ENCODE assay signal across 18 cellular contexts in genomic region chr11:64450168-64450560, GRCh38.
"Had no signal": no experiment of that assay in that cellular context is flagged by ENCODE, and none has a peak within 500 bp of the region (broad histone marks: within the 10 kb centered on the region; RNA-seq: fewer than 3 reads in every experiment).

No MANE protein-coding gene starts in this region.

- H3K4me3 ChIP-seq: cardiac muscle cell, colonic mucosa had no signal

- H3K36me3 ChIP-seq: cardiac muscle cell, colonic mucosa, right atrium auricular region, tibial nerve, WERI-Rb-1 had no signal

- DNase-seq: occipital lobe had no signal

- H3K4me1 ChIP-seq: parathyroid adenoma had no signal

- H3K9me3 ChIP-seq: colonic mucosa, right atrium auricular region had no signal

- H3K27ac Mint-ChIP-seq: activated CD4-positive, alpha-beta memory T cell treated with anti-CD3 and anti-CD28 coated beads, Interleukin-2, amount 10 ng/mL, durations not matched to agents 7 days and 5 days; activated CD4-positive, alpha-beta T cell treated with anti-CD3 and anti-CD28 coated beads, Interleukin-2, amount 10 ng/mL, durations not matched to agents 7 days and 5 days; activated naive CD8-positive, alpha-beta T cell; activated T-helper 17 cell treated with anti-CD3 and anti-CD28 coated beads, Interleukin-2, amount 50 U/mL, for 72 hours; naive thymus-derived CD4-positive, alpha-beta T cell; T-helper 1 cell treated with Interleukin-12 subunit alpha and Interleukin-12 subunit beta and Interleukin-4 antibody, amounts not matched to agents 30 μg/mL and 1 μg/mL, for 36 hours had no signal

- H3K36me3 Mint-ChIP-seq: activated naive CD8-positive, alpha-beta T cell; naive thymus-derived CD4-positive, alpha-beta T cell had no signal

- H3K9ac ChIP-seq: parathyroid adenoma had no signal

- H3K27me3 ChIP-seq: cardiac muscle cell, colonic mucosa, dorsolateral prefrontal cortex, right atrium auricular region had no signal

- H3K27me3 Mint-ChIP-seq: activated naive CD8-positive, alpha-beta T cell had no signal

- FAIRE-seq: frontal cortex, TTC549 had no signal

- H3K79me2 ChIP-seq: parathyroid adenoma had no signal

- H3K27ac ChIP-seq: cardiac muscle cell, colonic mucosa, parathyroid adenoma, right atrium auricular region, WERI-Rb-1 had no signal

- H3K9me3 Mint-ChIP-seq: activated CD4-positive, alpha-beta memory T cell treated with anti-CD3 and anti-CD28 coated beads, Interleukin-2, amount 10 ng/mL, durations not matched to agents 7 days and 5 days; activated CD4-positive, alpha-beta T cell treated with anti-CD3 and anti-CD28 coated beads, Interleukin-2, amount 10 ng/mL, durations not matched to agents 7 days and 5 days; activated T-cell treated with anti-CD3 and anti-CD28 coated beads, Interleukin-2, amount 50 U/mL, for 4 hours; activated T-helper 17 cell treated with anti-CD3 and anti-CD28 coated beads, Interleukin-2, amount 50 U/mL, for 72 hours; naive thymus-derived CD4-positive, alpha-beta T cell; neural crest cell; T-helper 1 cell treated with Interleukin-12 subunit alpha and Interleukin-12 subunit beta and Interleukin-4 antibody, amounts not matched to agents 30 μg/mL and 1 μg/mL, for 36 hours had no signal
